In genomic region chr5:180688326-180689070, GRCh38 we compare ENCODE assay signal across 17 cellular contexts. TPM values are rescaled to one million over a fixed set of nuclear protein-coding genes. Genes with fewer than 3 reads are reported as not detected.
DNase-seq lines count a peak whose midpoint lies in the region; ATAC-seq and FAIRE-seq lines count a peak whose summit lies in the region.
"Had no signal": no experiment of that assay in that cellular context is flagged by ENCODE, and none has a peak within 500 bp of the region (broad histone marks: within the 10 kb centered on the region; RNA-seq: fewer than 3 reads in every experiment).

No MANE protein-coding gene starts in this region.

- peaks cover 27% of the 10 kb centered on the region for H3K4me1 Mint-ChIP-seq in T-helper 17 cell
- H3K4me1 Mint-ChIP-seq: stimulated activated memory B cell treated with anti-CD40 and anti-IgM and Interleukin-4, amounts not matched to agents 10 μg/mL and 1 μg/mL and 100 μg/mL, for 72 hours had no signal

- ATAC-seq in T-helper 17 cell = no peak
- ATAC-seq in HG03280 (IDR thresholded peaks at IDR 0.05; ENCODE audit: unreplicated experiment) = no peak
- ATAC-seq: foreskin keratinocyte; stimulated activated memory B cell treated with anti-CD40 and anti-IgM and Interleukin-4, amounts not matched to agents 10 μg/mL and 1 μg/mL and 100 μg/mL, for 72 hours had no signal

- peak; percentile 27 for DNase-seq in stimulated activated CD4-positive, alpha-beta T cell treated with anti-CD3 and anti-CD28 coated beads, Interleukin-1b, Interleukin-23, amount 100 ng/mL, for 48 hours
- no peak for DNase-seq in stimulated activated CD4-positive, alpha-beta T cell treated with anti-CD3 and anti-CD28 coated beads, Interleukin-12 subunit alpha, Interleukin-12 subunit beta, amount 100 ng/mL, for 4 hours
- DNase-seq in T-helper 17 cell (no peak), NCI-H2196 treated with DMSO at 0.1 percent for 48 hours (lab: John Stamatoyannopoulos, UW; ENCODE audit: unreplicated experiment) (no peak), NCI-H1092 treated with DMSO at 0.1 percent for 48 hours (lab: John Stamatoyannopoulos, UW) (no peak)
- DNase-seq: amygdala, BE2C, DMS79 treated with DMSO at 0.1 percent for 48 hours, foreskin keratinocyte, mammary epithelial cell, RPMI8226 had no signal

- peaks cover 66% of the 10 kb centered on the region for H3K27me3 Mint-ChIP-seq in T-helper 17 cell

- peak overlapping the region; percentile 92 for H3K27ac Mint-ChIP-seq in T-helper 17 cell
- H3K27ac Mint-ChIP-seq: stimulated activated memory B cell treated with anti-CD40 and anti-IgM and Interleukin-4, amounts not matched to agents 10 μg/mL and 1 μg/mL and 100 μg/mL, for 72 hours had no signal

- H3K9me3 ChIP-seq in T-helper 17 cell (ENCODE audit: control insufficient read depth, low read length, poor library complexity, severe bottlenecking) = no peaks in the 10 kb centered on the region
- H3K9me3 ChIP-seq: BE2C had no signal

- peaks cover 5% of the 10 kb centered on the region for H3K36me3 Mint-ChIP-seq in T-helper 17 cell (ENCODE audit: low read depth)
- H3K36me3 Mint-ChIP-seq: stimulated activated memory B cell treated with anti-CD40 and anti-IgM and Interleukin-4, amounts not matched to agents 10 μg/mL and 1 μg/mL and 100 μg/mL, for 72 hours had no signal

- FAIRE-seq in endometrium (lab: Jason Lieb, UNC) = peak; percentile 33

- H3K4me3 Mint-ChIP-seq in T-helper 17 cell = peak overlapping the region; percentile 85
- H3K4me3 Mint-ChIP-seq: stimulated activated memory B cell treated with anti-CD40 and anti-IgM and Interleukin-4, amounts not matched to agents 10 μg/mL and 1 μg/mL and 100 μg/mL, for 72 hours had no signal

RNA-seq across cellular contexts. Expression of gene FLT4, which starts 39.1 kb away (rescaled TPM):
- 1 to 10 TPM in 1 of 2 donors, under 1 TPM in 1; 0.57 to 1.5 TPM for total RNA-seq in T-helper 17 cell
- total RNA-seq: mammary epithelial cell had no signal

RNA-seq across cellular contexts. Expression of gene OR2Y1, which starts 51.4 kb away (rescaled TPM):
- not detected for total RNA-seq in T-helper 17 cell
- total RNA-seq: activated CD8-positive, alpha-beta memory T cell treated with anti-CD3 and anti-CD28 coated beads for 36 hours; cerebellum; foreskin keratinocyte; mammary epithelial cell; urinary bladder had no signal
